In genomic region chr16:87487361-87487924, GRCh38 we compare ENCODE assay signal across 9 cellular contexts. TPM values are rescaled to one million over a fixed set of nuclear protein-coding genes. Genes with fewer than 3 reads are reported as not detected.
DNase-seq lines count a peak whose midpoint lies in the region; ATAC-seq and TF ChIP-seq lines count a peak whose summit lies in the region.
"Had no signal": no experiment of that assay in that cellular context is flagged by ENCODE, and none has a peak within 500 bp of the region (broad histone marks: within the 10 kb centered on the region; RNA-seq: fewer than 3 reads in every experiment).

No MANE protein-coding gene starts in this region.

- H3K27ac ChIP-seq in iPS DF 6.9 (ENCODE audit: low read length), result no peak overlapping the region
- no peak overlapping the region for H3K27ac ChIP-seq in thoracic aorta
- H3K27ac ChIP-seq: SK-N-MC had no signal

- peak overlapping the region; percentile 33 for H3K4me3 Mint-ChIP-seq in stimulated activated naive CD8-positive, alpha-beta T cell treated with anti-CD3 and anti-CD28 coated beads, Interleukin-15, Interleukin-2, amounts not matched to agents 100 ng/mL and 50 ng/mL, for 24 hours
- H3K4me3 Mint-ChIP-seq in activated CD4-positive, alpha-beta memory T cell treated with anti-CD3 and anti-CD28 coated beads for 36 hours, result peak overlapping the region; percentile 53

- no peak overlapping the region for H3K27ac Mint-ChIP-seq in stimulated activated naive CD8-positive, alpha-beta T cell treated with anti-CD3 and anti-CD28 coated beads, Interleukin-15, Interleukin-2, amounts not matched to agents 100 ng/mL and 50 ng/mL, for 24 hours
- peak overlapping the region; percentile 5 for H3K27ac Mint-ChIP-seq in activated CD4-positive, alpha-beta memory T cell treated with anti-CD3 and anti-CD28 coated beads for 36 hours

- no peak for TF ChIP-seq CTCF in thoracic aorta (IDR thresholded peaks at IDR 0.05)

- no peak for ATAC-seq in stimulated activated naive CD8-positive, alpha-beta T cell treated with anti-CD3 and anti-CD28 coated beads, Interleukin-15, Interleukin-2, amounts not matched to agents 100 U/mL and 50 U/mL, for 24 hours
- ATAC-seq in thoracic aorta (ENCODE audit: insufficient number of reproducible peaks, low FRiP score, low read depth) (no peak), HG02870 (IDR thresholded peaks at IDR 0.05; ENCODE audit: unreplicated experiment) (no peak)

- H3K36me3 Mint-ChIP-seq in stimulated activated naive CD8-positive, alpha-beta T cell treated with anti-CD3 and anti-CD28 coated beads, Interleukin-15, Interleukin-2, amounts not matched to agents 100 ng/mL and 50 ng/mL, for 24 hours (ENCODE audit: low read depth), result peaks cover 5% of the 10 kb centered on the region
- H3K36me3 Mint-ChIP-seq in activated CD4-positive, alpha-beta memory T cell treated with anti-CD3 and anti-CD28 coated beads for 36 hours, result peaks cover 8% of the 10 kb centered on the region

- CTCF ChIA-PET in activated CD4-positive, alpha-beta memory T cell treated with anti-CD3 and anti-CD28 coated beads for 36 hours (lab: Charles Lee), result interaction anchor here (1.2 kb wide), 1 partner anchor 149 kb away, joined by 4 read pairs; no protein-coding TSS in a partner anchor

- H3K4me1 ChIP-seq in iPS DF 6.9 (ENCODE audit: control insufficient read depth, insufficient read depth, low read length), result peaks cover 4% of the 10 kb centered on the region
- peaks cover 53 to 88% of the 10 kb centered on the region in 2 donors for H3K4me1 ChIP-seq in thoracic aorta (ENCODE audit: control insufficient read depth in 1 of 2, low read depth in 2 of 2)

- no peak for DNase-seq in stimulated activated naive CD8-positive, alpha-beta T cell treated with anti-CD3 and anti-CD28 coated beads, Interleukin-15, Interleukin-2, amounts not matched to agents 100 U/mL and 50 U/mL, for 24 hours
- DNase-seq in activated CD4-positive, alpha-beta memory T cell treated with anti-CD3 and anti-CD28 coated beads for 36 hours, result peak; percentile 48
- DNase-seq in iPS DF 6.9 (ENCODE audit: low read depth, low spot score), result peak; percentile 16
- DNase-seq in thoracic aorta (ENCODE audit: low spot score), result no peak
- DNase-seq in cerebellum (ENCODE audit: low spot score), result no peak
- no peak for DNase-seq in HCEC 1CT

- H3K27me3 ChIP-seq in iPS DF 6.9 (ENCODE audit: control insufficient read depth, insufficient read depth, low read length) (no peaks in the 10 kb centered on the region), thoracic aorta (replicated peaks; ENCODE audit: insufficient read depth) (no peaks in the 10 kb centered on the region)

- peaks cover 75% of the 10 kb centered on the region for H3K4me1 Mint-ChIP-seq in stimulated activated naive CD8-positive, alpha-beta T cell treated with anti-CD3 and anti-CD28 coated beads, Interleukin-15, Interleukin-2, amounts not matched to agents 100 ng/mL and 50 ng/mL, for 24 hours (ENCODE audit: low read depth)
- H3K4me1 Mint-ChIP-seq in activated CD4-positive, alpha-beta memory T cell treated with anti-CD3 and anti-CD28 coated beads for 36 hours (ENCODE audit: low read depth), result peaks cover 76% of the 10 kb centered on the region

- H3K9me3 ChIP-seq in iPS DF 6.9 (ENCODE audit: control insufficient read depth, insufficient read depth, low read length), result no peaks in the 10 kb centered on the region
- no peaks in the 10 kb centered on the region for H3K9me3 ChIP-seq in thoracic aorta

- no peaks in the 10 kb centered on the region for H3K9me3 Mint-ChIP-seq in stimulated activated naive CD8-positive, alpha-beta T cell treated with anti-CD3 and anti-CD28 coated beads, Interleukin-15, Interleukin-2, amounts not matched to agents 100 ng/mL and 50 ng/mL, for 24 hours
- no peaks in the 10 kb centered on the region for H3K9me3 Mint-ChIP-seq in activated CD4-positive, alpha-beta memory T cell treated with anti-CD3 and anti-CD28 coated beads for 36 hours

- H3K27me3 Mint-ChIP-seq in stimulated activated naive CD8-positive, alpha-beta T cell treated with anti-CD3 and anti-CD28 coated beads, Interleukin-15, Interleukin-2, amounts not matched to agents 100 ng/mL and 50 ng/mL, for 24 hours, result no peaks in the 10 kb centered on the region
- H3K27me3 Mint-ChIP-seq in activated CD4-positive, alpha-beta memory T cell treated with anti-CD3 and anti-CD28 coated beads for 36 hours, result no peaks in the 10 kb centered on the region

- H3K4me3 ChIP-seq in iPS DF 6.9 (ENCODE audit: low read length) (peak overlapping the region; percentile 3; the same call in 1 of the 2 replicates), thoracic aorta (peak overlapping the region; percentile 80)
- H3K4me3 ChIP-seq: SK-N-MC had no signal

- intact Hi-C loops in activated CD4-positive, alpha-beta memory T cell treated with anti-CD3 and anti-CD28 coated beads for 36 hours (cut with micrococcal nuclease), result no loop called here

- WGBS in iPS DF 6.9 (ENCODE audit: insufficient coverage, insufficient read length), result no CpG with 5 or more reads among the region's 24 CpGs

- POLR2A ChIA-PET in activated CD4-positive, alpha-beta memory T cell treated with anti-CD3 and anti-CD28 coated beads for 36 hours (lab: Charles Lee), result no interaction called here

- H3K36me3 ChIP-seq in iPS DF 6.9 (ENCODE audit: control insufficient read depth, insufficient read depth, low read length) (no peaks in the 10 kb centered on the region; the same call in 1 of the 2 replicates), thoracic aorta (no peaks in the 10 kb centered on the region)

RNA-seq across cellular contexts. Expression of gene ZCCHC14, which starts 5.4 kb away (rescaled TPM):
- total RNA-seq in activated CD4-positive, alpha-beta memory T cell treated with anti-CD3 and anti-CD28 coated beads for 36 hours, result 10 to 100 TPM in 1 of 2 experiments, 1 to 10 TPM in 1; 8.7 to 10.6 TPM
- total RNA-seq in thoracic aorta, result 10 to 100 TPM; 33.0 to 45.6 TPM
- total RNA-seq in cerebellum, result 45.1 TPM

Comparison
In these comparisons a context has a peak if more than half of its experiments do, and no peak if none do; other contexts are left out.
1. DNase-seq: peak in activated CD4-positive, alpha-beta memory T cell treated with anti-CD3 and anti-CD28 coated beads for 36 hours (single experiment) and iPS DF 6.9 (single experiment); none in stimulated activated naive CD8-positive, alpha-beta T cell treated with anti-CD3 and anti-CD28 coated beads, Interleukin-15, Interleukin-2, amounts not matched to agents 100 U/mL and 50 U/mL, for 24 hours (single experiment), thoracic aorta (single experiment), cerebellum (single experiment) and HCEC 1CT (single experiment).